In the genomic region with DNA sequence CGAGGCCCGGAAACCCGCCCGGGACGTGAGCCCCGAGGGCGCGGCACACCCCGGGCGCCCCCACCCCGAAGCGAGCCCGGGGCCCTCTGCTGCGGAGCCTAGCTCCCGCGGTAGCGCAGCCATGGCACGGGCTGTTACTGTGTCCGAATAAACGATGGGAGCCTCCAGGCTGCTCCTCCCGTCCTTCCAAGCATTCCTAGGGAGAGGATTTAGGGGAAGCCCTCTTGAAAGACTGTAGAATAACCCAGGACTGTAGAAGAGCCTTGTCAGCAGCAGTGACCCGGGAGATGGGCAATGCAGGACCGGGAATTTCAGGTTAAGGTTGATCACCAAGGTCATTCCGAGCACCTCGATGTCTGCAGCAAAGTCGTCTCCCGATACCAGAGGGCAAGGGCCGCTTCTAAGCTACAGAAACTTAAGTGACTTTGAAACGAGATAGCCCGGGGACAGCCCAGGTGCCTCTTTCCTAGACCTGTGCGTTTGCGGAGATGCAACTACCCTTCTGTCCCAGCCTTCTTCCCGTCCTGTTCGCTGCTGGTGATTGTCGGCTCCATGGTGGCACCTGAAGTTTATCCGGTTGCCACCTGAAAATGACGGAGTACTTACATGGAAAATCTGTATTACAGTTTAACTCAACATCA, we compare ENCODE assay signal across 8 cellular contexts. TPM values are rescaled to one million over a fixed set of nuclear protein-coding genes. Genes with fewer than 3 reads are reported as not detected.
A peak's percentile ranks its signal among the peaks of the same experiment; 100 is the strongest.
DNase-seq lines count a peak whose midpoint lies in the region; ATAC-seq, FAIRE-seq and TF ChIP-seq lines count a peak whose summit lies in the region.

No MANE protein-coding gene starts in this region.

- H4K20me1 ChIP-seq in OCI-LY3 (ENCODE audit: insufficient read depth, low read length) (peaks cover 22% of the 10 kb centered on the region), keratinocyte (ENCODE audit: control insufficient read depth, extremely low read depth, insufficient read depth, low read length) (no peaks in the 10 kb centered on the region)

- FAIRE-seq in keratinocyte (lab: Jason Lieb, UNC) = no peak

- H3K9me3 ChIP-seq in OCI-LY3 (ENCODE audit: insufficient read depth, low read length) (no peaks in the 10 kb centered on the region), keratinocyte (ENCODE audit: control insufficient read depth, low read depth, low read length) (no peaks in the 10 kb centered on the region)

- H3K9ac ChIP-seq in OCI-LY3 (ENCODE audit: low read length) = peak overlapping the region; percentile 95
- peak overlapping the region; percentile 70 for H3K9ac ChIP-seq in keratinocyte (ENCODE audit: control insufficient read depth, extremely low read depth, insufficient read depth, low read length)

- dilution Hi-C loops in keratinocyte (cut with MboI; ENCODE audit: extremely low pct_ligation_motif_present, low sequenced_read_pairs) = no loop called here

- H2AFZ ChIP-seq in OCI-LY3 (ENCODE audit: low read depth, low read length) (peak overlapping the region; percentile 93), keratinocyte (ENCODE audit: control insufficient read depth, low read length) (peak overlapping the region; percentile 92)

- H3K27ac ChIP-seq in OCI-LY3 (ENCODE audit: low read length) = peak overlapping the region; percentile 52
- H3K27ac ChIP-seq in angular gyrus (ENCODE audit: low read depth, low read length) = peak overlapping the region; percentile 94
- H3K27ac ChIP-seq in keratinocyte (ENCODE audit: control insufficient read depth, insufficient read depth, low read length) = peak overlapping the region; percentile 34

- peak; percentile 3 for ATAC-seq in GM21381 (IDR thresholded peaks at IDR 0.05; ENCODE audit: unreplicated experiment)
- ATAC-seq in HG02852 (IDR thresholded peaks at IDR 0.05; ENCODE audit: unreplicated experiment) = no peak
- no peak for ATAC-seq in HG03097 (IDR thresholded peaks at IDR 0.05; ENCODE audit: low FRiP score, unreplicated experiment)

- H3K9me1 ChIP-seq in keratinocyte (ENCODE audit: control insufficient read depth, extremely low read depth, insufficient read depth, low read length) = no peaks in the 10 kb centered on the region

- no peaks in the 10 kb centered on the region for H3K27me3 ChIP-seq in OCI-LY3 (ENCODE audit: low read depth, low read length)
- H3K27me3 ChIP-seq in keratinocyte (ENCODE audit: control insufficient read depth, extremely low read depth, insufficient read depth, low read length) = no peaks in the 10 kb centered on the region

- no peak for TF ChIP-seq CTCF in OCI-LY3 (IDR thresholded peaks at IDR 0.05; ENCODE audit: low read depth, low read length)
- no peak for TF ChIP-seq CTCF in keratinocyte (optimal IDR thresholded peaks at IDR 0.05 in 1 of 3, IDR thresholded peaks at IDR 0.05 in 1 of 3, conservative IDR thresholded peaks at IDR 0.05 in 1 of 3; ENCODE audit: extremely low read depth in 1 of 3, insufficient read depth in 2 of 3, low read length in 3 of 3)

- H3K4me3 ChIP-seq in OCI-LY3 (ENCODE audit: low read length) (peak overlapping the region; percentile 99), keratinocyte (ENCODE audit: control insufficient read depth in 2 of 3, extremely low read depth in 1 of 3, insufficient read depth in 2 of 3, low read depth in 1 of 3, low read length in 3 of 3) (peak overlapping the region; percentile 57 to 83 (median 78))

- H3K4me1 ChIP-seq in OCI-LY3 (ENCODE audit: low read length) (peaks cover 16% of the 10 kb centered on the region), keratinocyte (ENCODE audit: control insufficient read depth, extremely low read depth, insufficient read depth, low read length) (peaks cover 28% of the 10 kb centered on the region)

- H3K79me2 ChIP-seq in OCI-LY3 (ENCODE audit: low read length) = peaks cover 53% of the 10 kb centered on the region
- H3K79me2 ChIP-seq in keratinocyte (ENCODE audit: control insufficient read depth, insufficient read depth, low read length) = peaks cover 37% of the 10 kb centered on the region

- H3K4me2 ChIP-seq in OCI-LY3 (ENCODE audit: low read length) (peak overlapping the region; percentile 92), keratinocyte (ENCODE audit: control insufficient read depth, extremely low read depth, insufficient read depth, low read depth, low read length) (peak overlapping the region; percentile 91)

- DNase-seq in AG08395 (ENCODE audit: low spot score) (peak; percentile 19), keratinocyte (ENCODE audit: low read depth, low spot score) (no peak)
- DNase-seq in stimulated activated CD4-positive, alpha-beta T cell treated with anti-CD3 and anti-CD28 coated beads, Interleukin-2, amount 100 ng/mL, for 24 hours = peak; percentile 33 to 34

- H3K36me3 ChIP-seq in OCI-LY3 (replicated peaks; ENCODE audit: low read depth, low read length) (no peaks in the 10 kb centered on the region), keratinocyte (ENCODE audit: control insufficient read depth in 2 of 2, extremely low read depth in 1 of 2, insufficient read depth in 2 of 2, low read length in 2 of 2) (no peaks in the 10 kb centered on the region)

RNA-seq across cellular contexts. Expression of gene MYO5A, which starts 0.7 kb away (rescaled TPM):
- polyA plus RNA-seq in keratinocyte = 51.9 to 56.9 TPM (median 53.8 TPM) in 3 replicates
- 40.2 TPM for polyA plus RNA-seq in keratinocyte (2011; ENCODE audit: low read depth)
- 48.9 and 65.1 TPM in 2 replicates for polyA plus RNA-seq in keratinocyte (2011; cell fraction: cytosol; rRNA removed)
- polyA plus RNA-seq in keratinocyte (2011; cell fraction: nucleus; rRNA removed) = 60.1 and 67.9 TPM in 2 replicates
- 13.1 and 37.9 TPM in 2 replicates for polyA plus RNA-seq in keratinocyte (2012; ENCODE audit: low replicate concordance)
- 80.6 to 158 TPM (median 119 TPM) in 3 replicates for polyA minus RNA-seq in keratinocyte
- polyA minus RNA-seq in keratinocyte (2011; cell fraction: cytosol; rRNA and poly(A)+ RNA removed) = 75.2 TPM
- 61.6 and 130 TPM in 2 replicates for polyA minus RNA-seq in keratinocyte (2011; cell fraction: nucleus; rRNA and poly(A)+ RNA removed)

RNA-seq across cellular contexts. Expression of gene ARPP19, which starts 39.4 kb away (rescaled TPM):
- 85.5 to 128 TPM (median 88.0 TPM) in 3 replicates for polyA plus RNA-seq in keratinocyte
- 75.8 TPM for polyA plus RNA-seq in keratinocyte (2011; ENCODE audit: low read depth)
- 60.6 and 107 TPM in 2 replicates for polyA plus RNA-seq in keratinocyte (2011; cell fraction: cytosol; rRNA removed)
- 38.6 and 53.1 TPM in 2 replicates for polyA plus RNA-seq in keratinocyte (2011; cell fraction: nucleus; rRNA removed)
- polyA plus RNA-seq in keratinocyte (2012; ENCODE audit: low replicate concordance) = 59.8 and 73.1 TPM in 2 replicates
- polyA minus RNA-seq in keratinocyte = 28.1 to 137 TPM (median 70.1 TPM) in 3 replicates
- polyA minus RNA-seq in keratinocyte (2011; cell fraction: cytosol; rRNA and poly(A)+ RNA removed) = 79.6 TPM
- polyA minus RNA-seq in keratinocyte (2011; cell fraction: nucleus; rRNA and poly(A)+ RNA removed) = 29.1 and 55.6 TPM in 2 replicates

Comparison
In these comparisons a context has a peak if more than half of its experiments do, and no peak if none do; other contexts are left out.
1. H3K27ac ChIP-seq: peak in every context shown above with its lines; median percentile 94 in angular gyrus; 52 in OCI-LY3; 34 in keratinocyte.